ENCODE assay signal across 1 cellular context in the genomic region with DNA sequence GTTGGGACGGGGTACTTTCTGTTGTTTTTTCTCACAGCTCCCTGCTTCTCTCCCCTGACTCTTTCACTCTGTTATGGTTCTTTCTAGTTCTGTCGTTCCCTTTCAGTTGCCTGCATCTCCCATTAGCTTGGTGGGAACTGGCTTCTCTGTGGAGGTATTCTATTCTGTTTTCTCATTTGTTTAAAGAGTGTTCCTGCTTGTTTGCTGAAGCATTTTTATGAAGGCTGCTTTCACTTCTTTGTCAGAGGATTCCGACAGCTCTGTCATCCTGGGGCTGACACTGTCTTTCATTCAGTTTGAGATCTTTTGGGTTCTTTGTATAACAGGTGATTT.
TF ChIP-seq lines count a peak whose summit lies in the region.

No MANE protein-coding gene starts in this region.

TF ChIP-seq in IMR-90, 13 proteins besides CTCF, POLR2A, EP300 and RAD21 (continued from another document):
- TF ChIP-seq ELK1 (IDR thresholded peaks at IDR 0.05; ENCODE audit: borderline replicate concordance, low read depth, low read length) (no peak), FOS (IDR thresholded peaks at IDR 0.05; ENCODE audit: low read depth, low read length) (no peak), RFX5 (IDR thresholded peaks at IDR 0.05; ENCODE audit: low read depth, low read length) (no peak), MXI1 (IDR thresholded peaks at IDR 0.05; ENCODE audit: borderline replicate concordance, low read depth, low read length) (no peak), RCOR1 (IDR thresholded peaks at IDR 0.05; ENCODE audit: insufficient replicate concordance, low read length) (no peak), SMC3 (IDR thresholded peaks at IDR 0.05; ENCODE audit: low read depth, low read length) (no peak), NFE2L2 (IDR thresholded peaks at IDR 0.05; ENCODE audit: low read depth, low read length) (no peak), CEBPB (IDR thresholded peaks at IDR 0.05; ENCODE audit: low read depth, low read length) (no peak), MAZ (IDR thresholded peaks at IDR 0.05; ENCODE audit: borderline replicate concordance, low read depth, low read length) (no peak), BHLHE40 (IDR thresholded peaks at IDR 0.05; ENCODE audit: low read depth, low read length) (no peak), MAFK (IDR thresholded peaks at IDR 0.05; ENCODE audit: low read depth, low read length) (no peak)
- TF ChIP-seq, protein P1, sequence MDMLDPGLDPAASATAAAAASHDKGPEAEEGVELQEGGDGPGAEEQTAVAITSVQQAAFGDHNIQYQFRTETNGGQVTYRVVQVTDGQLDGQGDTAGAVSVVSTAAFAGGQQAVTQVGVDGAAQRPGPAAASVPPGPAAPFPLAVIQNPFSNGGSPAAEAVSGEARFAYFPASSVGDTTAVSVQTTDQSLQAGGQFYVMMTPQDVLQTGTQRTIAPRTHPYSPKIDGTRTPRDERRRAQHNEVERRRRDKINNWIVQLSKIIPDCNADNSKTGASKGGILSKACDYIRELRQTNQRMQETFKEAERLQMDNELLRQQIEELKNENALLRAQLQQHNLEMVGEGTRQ (IDR thresholded peaks at IDR 0.05; ENCODE audit: low read depth, low read length): no peak
TF ChIP-seq in IMR-90: peak in this region for 0.
